In the genomic region with DNA sequence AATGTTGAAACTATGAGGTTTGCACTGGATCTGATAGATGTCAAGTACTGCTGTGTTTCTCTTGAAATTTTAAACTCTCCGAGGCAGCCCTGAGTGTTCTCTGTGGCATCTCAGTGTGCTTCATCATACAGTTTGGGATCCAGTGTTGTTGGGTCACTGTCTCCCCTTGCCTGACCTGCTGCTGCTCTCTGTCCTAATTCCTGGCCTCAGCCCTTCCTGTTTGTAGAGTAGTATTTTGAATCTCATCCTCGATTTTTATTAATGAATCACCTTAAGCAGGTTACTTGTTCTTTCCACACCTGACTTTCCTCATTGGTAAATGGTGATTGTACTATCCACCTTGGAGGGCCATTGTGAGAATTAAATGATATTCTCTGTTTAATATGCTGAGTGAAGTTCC, we compare ENCODE assay signal across 34 cellular contexts.
"Had no signal": no experiment of that assay in that cellular context is flagged by ENCODE, and none has a peak within 500 bp of the region (broad histone marks: within the 10 kb centered on the region; RNA-seq: fewer than 3 reads in every experiment).

No MANE protein-coding gene starts in this region.

- H3K36me3 ChIP-seq: MG63 had no signal

- H3K4me3 ChIP-seq: MG63 had no signal

- H3K27ac ChIP-seq: KMS-11 had no signal

- H3K4me2 ChIP-seq: KMS-11 had no signal

- H3K27me3 ChIP-seq: MG63 had no signal

- DNase-seq: Karpas-422, Kasumi-1, MG63, MM.1S, MV-4-11, NCI-H1048, NCI-H1092, NCI-H1092 treated with DMSO at 0.1 percent for 48 hours, NCI-H1105, NCI-H1105 treated with DMSO at 0.1 percent for 48 hours, NCI-H1417, NCI-H1417 treated with DMSO at 0.1 percent for 48 hours, NCI-H1436, NCI-H1436 treated with DMSO at 0.1 percent for 48 hours, NCI-H146, NCI-H1694, NCI-H1694 treated with DMSO at 0.1 percent for 48 hours, NCI-H187, NCI-H187 treated with DMSO at 0.1 percent for 48 hours, NCI-H1930, NCI-H2029, NCI-H2029 treated with DMSO at 0.1 percent for 48 hours, NCI-H2081, NCI-H2081 treated with DMSO at 0.1 percent for 48 hours, NCI-H2107, NCI-H2171, NCI-H2171 treated with DMSO at 0.1 percent for 48 hours, NCI-H2227 treated with DMSO at 0.1 percent for 48 hours, NCI-H226, NCI-H345, NCI-H446, NCI-H446 treated with DMSO at 0.1 percent for 48 hours, NCI-H510A had no signal

- H3K9me3 ChIP-seq: MG63 had no signal

- H3K9ac ChIP-seq: KMS-11 had no signal
